In the genomic region with DNA sequence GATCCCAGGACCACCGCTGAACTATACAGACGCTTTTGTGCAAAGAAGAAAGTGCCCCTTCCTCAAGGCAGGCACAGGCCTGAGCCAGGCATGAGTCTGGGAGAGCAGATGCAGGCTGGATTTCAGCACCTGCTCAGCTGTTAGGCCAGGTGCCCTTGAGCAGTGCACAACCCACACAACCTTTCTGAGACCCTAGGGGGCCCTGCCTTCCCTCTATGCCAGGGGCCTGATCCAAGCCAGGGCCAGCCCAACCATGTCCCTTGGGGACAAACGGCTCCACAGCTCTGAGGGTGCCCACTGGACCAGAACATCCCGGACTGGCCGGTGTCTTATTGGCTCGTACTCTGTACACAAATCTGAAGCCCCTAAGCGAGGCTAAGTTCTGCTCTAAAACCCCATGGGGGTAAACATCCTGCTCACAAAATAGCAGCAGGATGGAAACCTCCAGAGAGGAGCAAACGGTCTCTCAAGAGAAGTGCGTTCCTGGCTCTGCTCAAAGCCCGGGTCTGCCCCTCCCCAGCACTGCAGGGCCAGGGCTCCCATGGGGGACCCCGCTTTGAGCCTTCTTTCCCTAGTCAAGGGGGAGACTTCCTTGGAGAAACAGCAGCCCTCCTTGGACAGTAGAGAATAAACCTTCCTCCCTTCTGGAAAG, we compare ENCODE assay signal across 1 cellular context.
TF ChIP-seq lines count a peak whose summit lies in the region.

No MANE protein-coding gene starts in this region.

TF ChIP-seq in HepG2, 621 proteins besides CTCF, POLR2A, EP300 and RAD21 (continued from another document):
- TF ChIP-seq, protein P1, sequence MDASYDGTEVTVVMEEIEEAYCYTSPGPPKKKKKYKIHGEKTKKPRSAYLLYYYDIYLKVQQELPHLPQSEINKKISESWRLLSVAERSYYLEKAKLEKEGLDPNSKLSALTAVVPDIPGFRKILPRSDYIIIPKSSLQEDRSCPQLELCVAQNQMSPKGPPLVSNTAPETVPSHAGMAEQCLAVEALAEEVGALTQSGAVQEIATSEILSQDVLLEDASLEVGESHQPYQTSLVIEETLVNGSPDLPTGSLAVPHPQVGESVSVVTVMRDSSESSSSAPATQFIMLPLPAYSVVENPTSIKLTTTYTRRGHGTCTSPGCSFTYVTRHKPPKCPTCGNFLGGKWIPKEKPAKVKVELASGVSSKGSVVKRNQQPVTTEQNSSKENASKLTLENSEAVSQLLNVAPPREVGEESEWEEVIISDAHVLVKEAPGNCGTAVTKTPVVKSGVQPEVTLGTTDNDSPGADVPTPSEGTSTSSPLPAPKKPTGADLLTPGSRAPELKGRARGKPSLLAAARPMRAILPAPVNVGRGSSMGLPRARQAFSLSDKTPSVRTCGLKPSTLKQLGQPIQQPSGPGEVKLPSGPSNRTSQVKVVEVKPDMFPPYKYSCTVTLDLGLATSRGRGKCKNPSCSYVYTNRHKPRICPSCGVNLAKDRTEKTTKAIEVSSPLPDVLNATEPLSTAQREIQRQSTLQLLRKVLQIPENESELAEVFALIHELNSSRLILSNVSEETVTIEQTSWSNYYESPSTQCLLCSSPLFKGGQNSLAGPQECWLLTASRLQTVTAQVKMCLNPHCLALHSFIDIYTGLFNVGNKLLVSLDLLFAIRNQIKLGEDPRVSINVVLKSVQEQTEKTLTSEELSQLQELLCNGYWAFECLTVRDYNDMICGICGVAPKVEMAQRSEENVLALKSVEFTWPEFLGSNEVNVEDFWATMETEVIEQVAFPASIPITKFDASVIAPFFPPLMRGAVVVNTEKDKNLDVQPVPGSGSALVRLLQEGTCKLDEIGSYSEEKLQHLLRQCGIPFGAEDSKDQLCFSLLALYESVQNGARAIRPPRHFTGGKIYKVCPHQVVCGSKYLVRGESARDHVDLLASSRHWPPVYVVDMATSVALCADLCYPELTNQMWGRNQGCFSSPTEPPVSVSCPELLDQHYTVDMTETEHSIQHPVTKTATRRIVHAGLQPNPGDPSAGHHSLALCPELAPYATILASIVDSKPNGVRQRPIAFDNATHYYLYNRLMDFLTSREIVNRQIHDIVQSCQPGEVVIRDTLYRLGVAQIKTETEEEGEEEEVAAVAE (CRISPR knock-in tag; IDR thresholded peaks at IDR 0.05; ENCODE audit: borderline replicate concordance), result no peak
- TF ChIP-seq TARDBP (CRISPR knock-in tag; IDR thresholded peaks at IDR 0.05) (no peak), BORCS8-MEF2B (CRISPR knock-in tag; IDR thresholded peaks at IDR 0.05) (no peak), SMAD3 (CRISPR knock-in tag; IDR thresholded peaks at IDR 0.05) (no peak), ATM (IDR thresholded peaks at IDR 0.05; ENCODE audit: borderline replicate concordance) (no peak), ZNF572 (CRISPR knock-in tag; IDR thresholded peaks at IDR 0.05) (no peak), SRF (IDR thresholded peaks at IDR 0.05; ENCODE audit: low read depth, low read length) (no peak), SKI (IDR thresholded peaks at IDR 0.05; ENCODE audit: partially characterized antibody) (no peak), ZSCAN25 (CRISPR knock-in tag; IDR thresholded peaks at IDR 0.05) (no peak), ZNF777 (CRISPR knock-in tag; IDR thresholded peaks at IDR 0.05) (no peak), MBNL3 (CRISPR knock-in tag; conservative IDR thresholded peaks at IDR 0.05) (no peak), ZMYM4 (CRISPR knock-in tag; IDR thresholded peaks at IDR 0.05) (no peak), RARA (CRISPR knock-in tag; IDR thresholded peaks at IDR 0.05) (no peak)
- TF ChIP-seq, protein P2, sequence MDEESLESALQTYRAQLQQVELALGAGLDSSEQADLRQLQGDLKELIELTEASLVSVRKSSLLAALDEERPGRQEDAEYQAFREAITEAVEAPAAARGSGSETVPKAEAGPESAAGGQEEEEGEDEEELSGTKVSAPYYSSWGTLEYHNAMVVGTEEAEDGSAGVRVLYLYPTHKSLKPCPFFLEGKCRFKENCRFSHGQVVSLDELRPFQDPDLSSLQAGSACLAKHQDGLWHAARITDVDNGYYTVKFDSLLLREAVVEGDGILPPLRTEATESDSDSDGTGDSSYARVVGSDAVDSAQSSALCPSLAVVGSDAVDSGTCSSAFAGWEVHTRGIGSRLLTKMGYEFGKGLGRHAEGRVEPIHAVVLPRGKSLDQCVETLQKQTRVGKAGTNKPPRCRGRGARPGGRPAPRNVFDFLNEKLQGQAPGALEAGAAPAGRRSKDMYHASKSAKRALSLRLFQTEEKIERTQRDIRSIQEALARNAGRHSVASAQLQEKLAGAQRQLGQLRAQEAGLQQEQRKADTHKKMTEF (CRISPR knock-in tag; IDR thresholded peaks at IDR 0.05), result no peak
- TF ChIP-seq, protein P3, sequence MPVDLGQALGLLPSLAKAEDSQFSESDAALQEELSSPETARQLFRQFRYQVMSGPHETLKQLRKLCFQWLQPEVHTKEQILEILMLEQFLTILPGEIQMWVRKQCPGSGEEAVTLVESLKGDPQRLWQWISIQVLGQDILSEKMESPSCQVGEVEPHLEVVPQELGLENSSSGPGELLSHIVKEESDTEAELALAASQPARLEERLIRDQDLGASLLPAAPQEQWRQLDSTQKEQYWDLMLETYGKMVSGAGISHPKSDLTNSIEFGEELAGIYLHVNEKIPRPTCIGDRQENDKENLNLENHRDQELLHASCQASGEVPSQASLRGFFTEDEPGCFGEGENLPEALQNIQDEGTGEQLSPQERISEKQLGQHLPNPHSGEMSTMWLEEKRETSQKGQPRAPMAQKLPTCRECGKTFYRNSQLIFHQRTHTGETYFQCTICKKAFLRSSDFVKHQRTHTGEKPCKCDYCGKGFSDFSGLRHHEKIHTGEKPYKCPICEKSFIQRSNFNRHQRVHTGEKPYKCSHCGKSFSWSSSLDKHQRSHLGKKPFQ (CRISPR knock-in tag; IDR thresholded peaks at IDR 0.05; ENCODE audit: insufficient replicate concordance), result no peak
